In genomic region chr9:125494555-125494920, GRCh38 we compare ENCODE assay signal across 21 cellular contexts.
DNase-seq lines count a peak whose midpoint lies in the region; ATAC-seq and TF ChIP-seq lines count a peak whose summit lies in the region.
"Had no signal": no experiment of that assay in that cellular context is flagged by ENCODE, and none has a peak within 500 bp of the region (broad histone marks: within the 10 kb centered on the region; RNA-seq: fewer than 3 reads in every experiment).

No MANE protein-coding gene starts in this region.

- H3K4me1 ChIP-seq in lower lobe of right lung = no peaks in the 10 kb centered on the region
- H3K4me1 ChIP-seq: thyroid gland had no signal

- no peaks in the 10 kb centered on the region for H3K9me3 Mint-ChIP-seq in mesothelial cell of epicardium
- H3K9me3 Mint-ChIP-seq: activated naive CD8-positive, alpha-beta T cell treated with anti-CD3 and anti-CD28 coated beads, Interleukin-2, amount 10 ng/mL, durations not matched to agents 7 days and 5 days; activated T-helper 1 cell treated with anti-CD3 and anti-CD28 coated beads, Interleukin-12 subunit alpha, Interleukin-12 subunit beta, Interleukin-2, Interleukin-4 antibody, amounts not matched to agents 30 ng/mL and 10 ng/mL and 1 ng/mL, durations not matched to agents 14 hours and 24 hours and 36 hours; GM23338; stimulated activated memory B cell treated with anti-CD40 and anti-IgM and Interleukin-4, amounts not matched to agents 10 μg/mL and 1 μg/mL and 100 μg/mL, for 72 hours; T-helper 2 cell treated with Interferon-gamma antibody and Interleukin-4, amounts not matched to agents 5 μg/mL and 100 μg/mL, for 36 hours had no signal

- H3K4me3 Mint-ChIP-seq in mesothelial cell of epicardium = no peak overlapping the region
- H3K4me3 Mint-ChIP-seq: activated naive CD8-positive, alpha-beta T cell treated with anti-CD3 and anti-CD28 coated beads, Interleukin-2, amount 10 ng/mL, durations not matched to agents 7 days and 5 days; activated T-helper 1 cell treated with anti-CD3 and anti-CD28 coated beads, Interleukin-12 subunit alpha, Interleukin-12 subunit beta, Interleukin-2, Interleukin-4 antibody, amounts not matched to agents 30 ng/mL and 10 ng/mL and 1 ng/mL, durations not matched to agents 14 hours and 24 hours and 36 hours; GM23338; stimulated activated memory B cell treated with anti-CD40 and anti-IgM and Interleukin-4, amounts not matched to agents 10 μg/mL and 1 μg/mL and 100 μg/mL, for 72 hours; T-helper 2 cell treated with Interferon-gamma antibody and Interleukin-4, amounts not matched to agents 5 μg/mL and 100 μg/mL, for 36 hours had no signal

- H3K27me3 ChIP-seq in lower lobe of right lung (ENCODE audit: low read depth) = no peaks in the 10 kb centered on the region
- H3K27me3 ChIP-seq: dorsolateral prefrontal cortex, thyroid gland had no signal

- ATAC-seq in HG03571 (IDR thresholded peaks at IDR 0.05; ENCODE audit: unreplicated experiment) (no peak), HG03135 (IDR thresholded peaks at IDR 0.05; ENCODE audit: unreplicated experiment) (no peak), lower lobe of right lung (no peak)
- ATAC-seq: GM23338; stimulated activated memory B cell treated with anti-CD40 and anti-IgM and Interleukin-4, amounts not matched to agents 10 μg/mL and 1 μg/mL and 100 μg/mL, for 72 hours had no signal

- H3K4me1 Mint-ChIP-seq in mesothelial cell of epicardium = peaks cover 36% of the 10 kb centered on the region
- H3K4me1 Mint-ChIP-seq: activated naive CD8-positive, alpha-beta T cell treated with anti-CD3 and anti-CD28 coated beads, Interleukin-2, amount 10 ng/mL, durations not matched to agents 7 days and 5 days had no signal

- intact Hi-C loops in lower lobe of right lung (cut with DNase I) = no loop called here

- peak overlapping the region; percentile 73 for H3K27ac Mint-ChIP-seq in mesothelial cell of epicardium
- H3K27ac Mint-ChIP-seq: activated naive CD8-positive, alpha-beta T cell treated with anti-CD3 and anti-CD28 coated beads, Interleukin-2, amount 10 ng/mL, durations not matched to agents 7 days and 5 days; activated T-helper 1 cell treated with anti-CD3 and anti-CD28 coated beads, Interleukin-12 subunit alpha, Interleukin-12 subunit beta, Interleukin-2, Interleukin-4 antibody, amounts not matched to agents 30 ng/mL and 10 ng/mL and 1 ng/mL, durations not matched to agents 14 hours and 24 hours and 36 hours; GM23338; T-helper 2 cell treated with Interferon-gamma antibody and Interleukin-4, amounts not matched to agents 5 μg/mL and 100 μg/mL, for 36 hours had no signal

- TF ChIP-seq CTCF in choroid plexus epithelial cell (conservative IDR thresholded peaks at IDR 0.05; ENCODE audit: low read depth, low read length) (no peak), mesothelial cell of epicardium (IDR thresholded peaks at IDR 0.05; ENCODE audit: unreplicated experiment) (no peak), lower lobe of right lung (IDR thresholded peaks at IDR 0.05) (no peak)

- H3K4me3 ChIP-seq in choroid plexus epithelial cell (ENCODE audit: low read depth, low read length) = no peak overlapping the region
- no peak overlapping the region for H3K4me3 ChIP-seq in lower lobe of right lung
- H3K4me3 ChIP-seq: dorsolateral prefrontal cortex, GM23338, left ventricle myocardium inferior, thyroid gland had no signal

- H3K36me3 Mint-ChIP-seq in mesothelial cell of epicardium = no peaks in the 10 kb centered on the region

- no peaks in the 10 kb centered on the region for H3K9me3 ChIP-seq in lower lobe of right lung
- H3K9me3 ChIP-seq: left ventricle myocardium inferior, thyroid gland had no signal

- H3K36me3 ChIP-seq in lower lobe of right lung = no peaks in the 10 kb centered on the region
- H3K36me3 ChIP-seq: left ventricle myocardium inferior, thyroid gland had no signal

- DNase-seq in EH (ENCODE audit: low read depth) (peak; percentile 83), LHCN-M2 (ENCODE audit: low read depth) (peak; percentile 40), choroid plexus epithelial cell (ENCODE audit: low read depth) (peak; percentile 46), mesothelial cell of epicardium (ENCODE audit: low spot score in 2 of 2, unreplicated experiment in 2 of 2) (no peak), lower lobe of right lung (no peak)
- DNase-seq in activated CD4-positive, alpha-beta T cell treated with anti-CD3 and anti-CD28 coated beads for 48 hours = no peak
- DNase-seq: activated naive CD8-positive, alpha-beta T cell treated with anti-CD3 and anti-CD28 coated beads, Interleukin-2, amount 10 ng/mL, durations not matched to agents 7 days and 5 days; DMS79 treated with DMSO at 0.1 percent for 48 hours; dorsolateral prefrontal cortex; left ventricle myocardium inferior; NCI-H1436; NCI-H526 treated with DMSO at 0.1 percent for 48 hours; retina; stimulated activated CD4-positive, alpha-beta T cell treated with anti-CD3 and anti-CD28 coated beads, Interleukin-15, amount 100 ng/mL, for 24 hours; thyroid gland had no signal

- no peaks in the 10 kb centered on the region for H3K27me3 Mint-ChIP-seq in mesothelial cell of epicardium (ENCODE audit: low read depth)
- H3K27me3 Mint-ChIP-seq: activated naive CD8-positive, alpha-beta T cell treated with anti-CD3 and anti-CD28 coated beads, Interleukin-2, amount 10 ng/mL, durations not matched to agents 7 days and 5 days; stimulated activated memory B cell treated with anti-CD40 and anti-IgM and Interleukin-4, amounts not matched to agents 10 μg/mL and 1 μg/mL and 100 μg/mL, for 72 hours had no signal

- no peak overlapping the region for H3K27ac ChIP-seq in lower lobe of right lung
- H3K27ac ChIP-seq: dorsolateral prefrontal cortex, left ventricle myocardium inferior, thyroid gland had no signal

Comparison
In these comparisons a context has a peak if more than half of its experiments do, and no peak if none do; other contexts are left out.
1. DNase-seq: peak in EH (single experiment), LHCN-M2 (single experiment) and choroid plexus epithelial cell (single experiment); none in mesothelial cell of epicardium (0 of 2), activated CD4-positive, alpha-beta T cell treated with anti-CD3 and anti-CD28 coated beads for 48 hours (single experiment) and lower lobe of right lung (single experiment).